Comparison of ENCODE assay signal across 1 cellular context in genomic region chr16:70608516-70608915, GRCh38.
TF ChIP-seq lines count a peak whose summit lies in the region.

No MANE protein-coding gene starts in this region.

TF ChIP-seq in HCT116, 20 proteins besides CTCF, POLR2A, EP300 and RAD21 (continued from another document):
- 0 out of 2 replicates have a peak, but pooled peaks have one; percentile 26 for TF ChIP-seq EGR1 (IDR thresholded peaks at IDR 0.05; ENCODE audit: low read depth)
